ENCODE assay signal across 9 cellular contexts in genomic region chr10:80541144-80541750, GRCh38. TPM values are rescaled to one million over a fixed set of nuclear protein-coding genes. Genes with fewer than 3 reads are reported as not detected.
DNase-seq lines count a peak whose midpoint lies in the region; ATAC-seq, FAIRE-seq and TF ChIP-seq lines count a peak whose summit lies in the region.
"Had no signal": no experiment of that assay in that cellular context is flagged by ENCODE, and none has a peak within 500 bp of the region (broad histone marks: within the 10 kb centered on the region; RNA-seq: fewer than 3 reads in every experiment).

No MANE protein-coding gene starts in this region.

- CTCF ChIA-PET in WTC11 (lab: Charles Lee), result interaction anchor here (1.6 to 1.8 kb wide), 2 partner anchors 36 to 55 kb away, joined by 3 to 5 read pairs; no protein-coding TSS in a partner anchor

- peak overlapping the region; percentile 72 for H3K27ac ChIP-seq in keratinocyte (ENCODE audit: control insufficient read depth, insufficient read depth, low read length)
- no peak overlapping the region for H3K27ac ChIP-seq in ovary

- FAIRE-seq in keratinocyte (lab: Jason Lieb, UNC), result no peak

- H3K9ac ChIP-seq in keratinocyte (ENCODE audit: control insufficient read depth, extremely low read depth, insufficient read depth, low read length), result peak overlapping the region; percentile 50

- H3K4me2 ChIP-seq in keratinocyte (ENCODE audit: control insufficient read depth, extremely low read depth, insufficient read depth, low read depth, low read length), result peak overlapping the region; percentile 72

- TF ChIP-seq EP300 in ovary (IDR thresholded peaks at IDR 0.05), result no peak

- ATAC-seq in GM18511 (IDR thresholded peaks at IDR 0.05; ENCODE audit: unreplicated experiment) (peak; percentile 57), GM21529 (IDR thresholded peaks at IDR 0.05; ENCODE audit: unreplicated experiment) (peak; percentile 64), HG03521 (IDR thresholded peaks at IDR 0.05; ENCODE audit: unreplicated experiment) (peak; percentile 34), WTC11 (no peak)

- peak overlapping the region; percentile 17 for H2AFZ ChIP-seq in keratinocyte (ENCODE audit: control insufficient read depth, low read length)

- POLR2A ChIA-PET in WTC11 (lab: Charles Lee), result no interaction called here

- TF ChIP-seq CTCF in keratinocyte (optimal IDR thresholded peaks at IDR 0.05 in 1 of 3, IDR thresholded peaks at IDR 0.05 in 1 of 3, conservative IDR thresholded peaks at IDR 0.05 in 1 of 3; ENCODE audit: extremely low read depth in 1 of 3, insufficient read depth in 2 of 3, low read length in 3 of 3), result no peak
- no peak for TF ChIP-seq CTCF in WTC11 (IDR thresholded peaks at IDR 0.05)
- no peak for TF ChIP-seq CTCF in ovary (IDR thresholded peaks at IDR 0.05)

- intact Hi-C loops in ovary (cut with DNase I), result no loop called here

- H3K79me2 ChIP-seq in keratinocyte (ENCODE audit: control insufficient read depth, insufficient read depth, low read length), result no peaks in the 10 kb centered on the region

- H3K36me3 Mint-ChIP-seq in WTC11, result peaks cover 4% of the 10 kb centered on the region; the same call in 1 of the 2 replicates

- dilution Hi-C loops in keratinocyte (cut with MboI; ENCODE audit: extremely low pct_ligation_motif_present, low sequenced_read_pairs), result no loop called here

- H3K27me3 ChIP-seq in keratinocyte (ENCODE audit: control insufficient read depth, extremely low read depth, insufficient read depth, low read length) (no peaks in the 10 kb centered on the region), ovary (no peaks in the 10 kb centered on the region)

- no peak overlapping the region for H3K4me3 Mint-ChIP-seq in WTC11

- H3K36me3 ChIP-seq in keratinocyte (ENCODE audit: control insufficient read depth in 2 of 2, extremely low read depth in 1 of 2, insufficient read depth in 2 of 2, low read length in 2 of 2) (no peaks in the 10 kb centered on the region), ovary (no peaks in the 10 kb centered on the region)

- no peak overlapping the region for H3K27ac Mint-ChIP-seq in WTC11

- H3K9me3 ChIP-seq in keratinocyte (ENCODE audit: control insufficient read depth, low read depth, low read length) (no peaks in the 10 kb centered on the region), ovary (no peaks in the 10 kb centered on the region)

- peaks cover 9% of the 10 kb centered on the region for H3K9me3 Mint-ChIP-seq in WTC11

- WGBS in ovary, 3 donors, result 69 to 76% (median 76%) methylated on average over 6 of the region's 6 CpGs

- H3K27me3 Mint-ChIP-seq in WTC11 (ENCODE audit: low read depth), result peaks cover 6% of the 10 kb centered on the region

- peak overlapping the region in 2 of 3 experiments; percentile 48 to 61 for H3K4me3 ChIP-seq in keratinocyte (ENCODE audit: control insufficient read depth in 2 of 3, extremely low read depth in 1 of 3, insufficient read depth in 2 of 3, low read depth in 1 of 3, low read length in 3 of 3)
- no peak overlapping the region for H3K4me3 ChIP-seq in ovary

- TF ChIP-seq POLR2A in ovary (IDR thresholded peaks at IDR 0.05), result no peak

- DNase-seq in keratinocyte (ENCODE audit: low read depth, low spot score) (no peak), GF-D8 (lab: John Stamatoyannopoulos, UW) (no peak), WTC11 (ENCODE audit: low spot score) (no peak), C1 segment of cervical spinal cord (lab: John Stamatoyannopoulos, UW) (no peak), ovary (no peak)
- DNase-seq: NCI-H2081 treated with DMSO at 0.1 percent for 48 hours had no signal

- H3K4me1 Mint-ChIP-seq in WTC11, result no peaks in the 10 kb centered on the region

- H3K4me1 ChIP-seq in keratinocyte (ENCODE audit: control insufficient read depth, extremely low read depth, insufficient read depth, low read length), result peaks cover 36% of the 10 kb centered on the region
- no peaks in the 10 kb centered on the region for H3K4me1 ChIP-seq in ovary (ENCODE audit: insufficient read depth)

- H4K20me1 ChIP-seq in keratinocyte (ENCODE audit: control insufficient read depth, extremely low read depth, insufficient read depth, low read length), result no peaks in the 10 kb centered on the region

- H3K9me1 ChIP-seq in keratinocyte (ENCODE audit: control insufficient read depth, extremely low read depth, insufficient read depth, low read length), result no peaks in the 10 kb centered on the region

TF ChIP-seq in WTC11, 78 proteins besides CTCF, POLR2A, EP300 and RAD21:
- TF ChIP-seq ETV6 (CRISPR knock-in tag; IDR thresholded peaks at IDR 0.05) (no peak), FOXJ3 (CRISPR knock-in tag; IDR thresholded peaks at IDR 0.05; ENCODE audit: borderline replicate concordance) (no peak), ZNF121 (CRISPR knock-in tag; IDR thresholded peaks at IDR 0.05) (no peak), PRRX2 (CRISPR knock-in tag; IDR thresholded peaks at IDR 0.05) (no peak), CBFB (CRISPR knock-in tag; IDR thresholded peaks at IDR 0.05; ENCODE audit: low read depth) (no peak), ATF1 (CRISPR knock-in tag; IDR thresholded peaks at IDR 0.05) (no peak), ZMAT4 (CRISPR knock-in tag; IDR thresholded peaks at IDR 0.05) (no peak), ZNF512 (CRISPR knock-in tag; IDR thresholded peaks at IDR 0.05; ENCODE audit: borderline replicate concordance) (no peak), ZNF416 (CRISPR knock-in tag; IDR thresholded peaks at IDR 0.05) (no peak), HMGA2 (CRISPR knock-in tag; IDR thresholded peaks at IDR 0.05) (no peak), ZBTB21 (CRISPR knock-in tag; IDR thresholded peaks at IDR 0.05; ENCODE audit: borderline replicate concordance) (no peak), IRF2 (CRISPR knock-in tag; IDR thresholded peaks at IDR 0.05; ENCODE audit: borderline replicate concordance, low read depth) (no peak)

RNA-seq across cellular contexts. Expression of gene SH2D4B, which starts 3.5 kb away (rescaled TPM):
- 0.03 to 0.42 TPM (median 0.22 TPM) in 3 replicates for polyA plus RNA-seq in keratinocyte
- polyA plus RNA-seq in keratinocyte (2011; ENCODE audit: low read depth), result 0.16 TPM
- 0.09 and 0.24 TPM in 2 replicates for polyA plus RNA-seq in keratinocyte (2011; cell fraction: cytosol; rRNA removed)
- 0.23 and 0.28 TPM in 2 replicates for polyA plus RNA-seq in keratinocyte (2011; cell fraction: nucleus; rRNA removed)
- 0.06 and 0.39 TPM in 2 replicates for polyA plus RNA-seq in keratinocyte (2012; ENCODE audit: low replicate concordance)
- 0.13 to 0.16 TPM in 2 of 3 replicates, not detected in the other for polyA minus RNA-seq in keratinocyte
- polyA minus RNA-seq in keratinocyte (2011; cell fraction: cytosol; rRNA and poly(A)+ RNA removed), result not detected
- 0.32 and 0.70 TPM in 2 replicates for polyA minus RNA-seq in keratinocyte (2011; cell fraction: nucleus; rRNA and poly(A)+ RNA removed)
- total RNA-seq in WTC11 (2021), result 0.04 to 0.09 TPM in 2 of 3 replicates, not detected in the other
- under 1 TPM in 3 of 7 donors, not detected in 4; 0.05 to 0.53 (median 0.10) TPM for total RNA-seq in ovary
- under 1 TPM in 1 of 2 donors, not detected in 1; 0.10 TPM for polyA plus RNA-seq in ovary
